In genomic region chr7:73762659-73762999, GRCh38 we compare ENCODE assay signal across 2 cellular contexts.
TF ChIP-seq lines count a peak whose summit lies in the region.

No MANE protein-coding gene starts in this region.

TF ChIP-seq in HEK293, 187 proteins besides CTCF, POLR2A, EP300 and RAD21:
- TF ChIP-seq PRDM1 (tag by site-specific recombination; IDR thresholded peaks at IDR 0.05) (peak; percentile 100), ZNF398 (tag by site-specific recombination; IDR thresholded peaks at IDR 0.05) (peak; percentile 56), ZNF555 (tag by site-specific recombination; conservative IDR thresholded peaks at IDR 0.05) (no peak), ZXDB (tag by site-specific recombination; IDR thresholded peaks at IDR 0.05) (no peak), ZNF366 (tag by site-specific recombination; conservative IDR thresholded peaks at IDR 0.05) (peak; percentile 96), ZSCAN23 (tag by site-specific recombination; IDR thresholded peaks at IDR 0.05) (no peak), ZNF48 (tag by site-specific recombination; IDR thresholded peaks at IDR 0.05) (no peak), MEIS1 (CRISPR knock-in tag; IDR thresholded peaks at IDR 0.05; ENCODE audit: borderline replicate concordance) (no peak), ZNF596 (tag by site-specific recombination; IDR thresholded peaks at IDR 0.05) (peak; percentile 43; the same call in 1 of the 2 replicates), ZNF585B (tag by site-specific recombination; IDR thresholded peaks at IDR 0.05) (no peak), ZNF37A (tag by site-specific recombination; IDR thresholded peaks at IDR 0.05) (no peak)

TF ChIP-seq in K562, 482 proteins besides CTCF, POLR2A, EP300 and RAD21 (continues in another document):
- TF ChIP-seq IRF2 (CRISPR knock-in tag; IDR thresholded peaks at IDR 0.05), result no peak
- TF ChIP-seq TEAD2 (tag; IDR thresholded peaks at IDR 0.05), result no peak
- no peak for TF ChIP-seq SETDB1 (IDR thresholded peaks at IDR 0.05; ENCODE audit: low read length)
- 0 out of 2 replicates have a peak, but pooled peaks have one; percentile 32 for TF ChIP-seq THRB (CRISPR knock-in tag; conservative IDR thresholded peaks at IDR 0.05)
- TF ChIP-seq ZNF592 (IDR thresholded peaks at IDR 0.05), result no peak
- TF ChIP-seq KDM1A (IDR thresholded peaks at IDR 0.05), result 0 out of 4 replicates have a peak, but pooled peaks of 1 of the 2 experiments have one; percentile 14
- no peak for TF ChIP-seq ZBTB40 (IDR thresholded peaks at IDR 0.05)
- no peak for TF ChIP-seq ZBTB40 (CRISPR knock-in tag; IDR thresholded peaks at IDR 0.05)
- no peak for TF ChIP-seq GTF2F1 (IDR thresholded peaks at IDR 0.05; ENCODE audit: low read depth, low read length)
- 0 out of 2 replicates have a peak, but pooled peaks have one; percentile 37 for TF ChIP-seq MTA2 (IDR thresholded peaks at IDR 0.05; ENCODE audit: low read depth)
- no peak for TF ChIP-seq HEY1 (CRISPR knock-in tag; IDR thresholded peaks at IDR 0.05; ENCODE audit: borderline replicate concordance)
- TF ChIP-seq ZNF77 (CRISPR knock-in tag; IDR thresholded peaks at IDR 0.05), result no peak
- TF ChIP-seq PHB2 (IDR thresholded peaks at IDR 0.05; ENCODE audit: low read depth), result peak; percentile 43; the same call in 1 of the 2 replicates
- TF ChIP-seq TCF7L2 (IDR thresholded peaks at IDR 0.05; ENCODE audit: low read depth, low read length), result no peak
- no peak for TF ChIP-seq MXD1 (CRISPR knock-in tag; IDR thresholded peaks at IDR 0.05; ENCODE audit: borderline replicate concordance, poor library complexity, severe bottlenecking)
- TF ChIP-seq BRF1 (IDR thresholded peaks at IDR 0.05; ENCODE audit: borderline replicate concordance, extremely low read depth, insufficient read length), result no peak
- TF ChIP-seq CEBPG (CRISPR knock-in tag; IDR thresholded peaks at IDR 0.05), result no peak
- TF ChIP-seq CEBPG (tag; conservative IDR thresholded peaks at IDR 0.05 in 1 of 2, IDR thresholded peaks at IDR 0.05 in 1 of 2), result no peak
- no peak for TF ChIP-seq MEF2A (IDR thresholded peaks at IDR 0.05; ENCODE audit: control insufficient read depth, low read depth, low read length)
- TF ChIP-seq ASH1L (IDR thresholded peaks at IDR 0.05; ENCODE audit: borderline replicate concordance, low read depth, partially characterized antibody), result peak; percentile 34
- no peak for TF ChIP-seq RFX5 (IDR thresholded peaks at IDR 0.05; ENCODE audit: low read depth, low read length)
- no peak for TF ChIP-seq HDAC2 (IDR thresholded peaks at IDR 0.05)
- TF ChIP-seq ZBTB33 (CRISPR knock-in tag; IDR thresholded peaks at IDR 0.05), result no peak
- no peak for TF ChIP-seq GMEB1 (CRISPR knock-in tag; IDR thresholded peaks at IDR 0.05)
- no peak for TF ChIP-seq ZBTB1 (CRISPR knock-in tag; IDR thresholded peaks at IDR 0.05; ENCODE audit: borderline replicate concordance, low read depth)
- no peak for TF ChIP-seq EZH2 (IDR thresholded peaks at IDR 0.05; ENCODE audit: borderline replicate concordance, low read depth, low read length)
- no peak for TF ChIP-seq CHD4 (IDR thresholded peaks at IDR 0.05; ENCODE audit: insufficient read depth, insufficient replicate concordance, low read depth, low read length, poor library complexity, severe bottlenecking)
- TF ChIP-seq HLTF (IDR thresholded peaks at IDR 0.05), result 0 out of 2 replicates have a peak, but pooled peaks have one; percentile 37
- no peak for TF ChIP-seq PKNOX1 (IDR thresholded peaks at IDR 0.05)
- TF ChIP-seq MLLT1 (IDR thresholded peaks at IDR 0.05), result 0 out of 4 replicates have a peak, but pooled peaks of 1 of the 2 experiments have one; percentile 25
- TF ChIP-seq ZNF551 (CRISPR knock-in tag; IDR thresholded peaks at IDR 0.05), result no peak
- no peak for TF ChIP-seq MCM5 (IDR thresholded peaks at IDR 0.05; ENCODE audit: low read depth)
